Comparison of ENCODE assay signal across 12 cellular contexts in the genomic region with DNA sequence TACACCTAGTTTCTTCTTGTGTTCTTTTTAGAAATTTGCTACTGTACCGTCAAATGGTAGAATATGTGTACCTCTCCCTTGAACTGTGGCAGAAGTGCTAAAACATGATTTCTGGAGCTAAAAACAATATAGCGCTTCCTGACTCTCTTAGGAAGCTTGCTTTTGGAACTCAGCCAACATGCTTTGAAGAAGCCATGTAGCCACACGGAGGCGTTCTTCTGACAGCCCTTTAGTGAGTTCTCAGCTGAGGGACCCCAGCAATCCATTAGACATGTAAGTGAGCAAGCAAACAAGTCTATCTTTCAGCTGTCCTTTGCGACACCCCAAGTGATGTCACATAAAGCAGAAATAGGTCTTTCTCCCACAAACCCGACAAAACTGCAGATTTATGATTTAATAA.
A peak's percentile ranks its signal among the peaks of the same experiment; 100 is the strongest.
DNase-seq lines count a peak whose midpoint lies in the region.
"Had no signal": no experiment of that assay in that cellular context is flagged by ENCODE, and none has a peak within 500 bp of the region (broad histone marks: within the 10 kb centered on the region; RNA-seq: fewer than 3 reads in every experiment).

No MANE protein-coding gene starts in this region.

- in situ Hi-C loops in SK-MEL-5 (cut with HindIII; ENCODE audit: low pct_unique_long_range_greater_than_20kb, low sequenced_read_pairs), result no loop called here

- DNase-seq in NCI-H345 (lab: John Stamatoyannopoulos, UW), result peak; percentile 3
- DNase-seq in NCI-H345 treated with DMSO at 0.1 percent for 48 hours (lab: John Stamatoyannopoulos, UW; ENCODE audit: unreplicated experiment), result no peak
- DNase-seq in M059J (ENCODE audit: low read depth), result peak; percentile 17
- peak; percentile 82 for DNase-seq in SK-MEL-5 (ENCODE audit: low read depth, low spot score)
- peak; percentile 42 for DNase-seq in pons (ENCODE audit: low spot score)
- no peak for DNase-seq in inferior parietal cortex (ENCODE audit: extremely low spot score)
- DNase-seq in activated CD4-positive, alpha-beta T cell treated with anti-CD3 and anti-CD28 coated beads for 48 hours, result no peak
- no peak for DNase-seq in effector CD8-positive, alpha-beta T cell (lab: John Stamatoyannopoulos, UW)
- DNase-seq: activated naive CD8-positive, alpha-beta T cell treated with anti-CD3 and anti-CD28 coated beads for 36 hours; effector memory CD8-positive, alpha-beta T cell; foreskin melanocyte; MV-4-11 had no signal

Comparison
In these comparisons a context has a peak if more than half of its experiments do, and no peak if none do; other contexts are left out.
1. DNase-seq: peak in NCI-H345 (single experiment), M059J (single experiment), SK-MEL-5 (single experiment) and pons (single experiment); none in NCI-H345 treated with DMSO at 0.1 percent for 48 hours (single experiment), inferior parietal cortex (single experiment), activated CD4-positive, alpha-beta T cell treated with anti-CD3 and anti-CD28 coated beads for 48 hours (single experiment) and effector CD8-positive, alpha-beta T cell (single experiment).